In genomic region chr11:10749476-10749875, GRCh38 we compare ENCODE assay signal across 17 cellular contexts. TPM values are rescaled to one million over a fixed set of nuclear protein-coding genes. Genes with fewer than 3 reads are reported as not detected.
DNase-seq lines count a peak whose midpoint lies in the region; ATAC-seq, FAIRE-seq and TF ChIP-seq lines count a peak whose summit lies in the region.
"Had no signal": no experiment of that assay in that cellular context is flagged by ENCODE, and none has a peak within 500 bp of the region (broad histone marks: within the 10 kb centered on the region; RNA-seq: fewer than 3 reads in every experiment).

No MANE protein-coding gene starts in this region.

- H3K4me3 ChIP-seq in GM12878: no peak overlapping the region

- POLR2A ChIA-PET in GM12878 (lab: Charles Lee): no interaction called here

- no peaks in the 10 kb centered on the region for H3K27me3 ChIP-seq in GM12878 (replicated peaks in 1 of 2; ENCODE audit: control insufficient read depth in 2 of 2, insufficient read depth in 2 of 2, low read length in 1 of 2)
- H3K27me3 ChIP-seq: SJSA1 had no signal

- SMC1A ChIA-PET in GM12878 (lab: Charles Lee; ENCODE audit: uncharacterized antibody, unreplicated experiment): no interaction called here

- 66% methylated on average over 2 of the region's 2 CpGs for WGBS in GM12878 (ENCODE audit: insufficient coverage, insufficient replicate concordance, low lambda C conversion rate, missing lambda C conversion rate)

- no peak overlapping the region for H3K27ac Mint-ChIP-seq in activated naive CD4-positive, alpha-beta T cell treated with anti-CD3 and anti-CD28 coated beads, Interleukin-2, amount 10 ng/mL, durations not matched to agents 7 days and 5 days
- peak overlapping the region; percentile 40 for H3K27ac Mint-ChIP-seq in type B pancreatic cell

- no peak overlapping the region for H3K27ac ChIP-seq in GM12878 (ENCODE audit: control insufficient read depth, insufficient read depth)
- H3K27ac ChIP-seq: SJSA1 had no signal

- no peak for TF ChIP-seq RAD21 in GM12878 (IDR thresholded peaks at IDR 0.05; ENCODE audit: insufficient read depth, low read depth, low read length)

- peaks cover 38% of the 10 kb centered on the region for H3K4me1 Mint-ChIP-seq in activated naive CD4-positive, alpha-beta T cell treated with anti-CD3 and anti-CD28 coated beads, Interleukin-2, amount 10 ng/mL, durations not matched to agents 7 days and 5 days
- peaks cover 5% of the 10 kb centered on the region for H3K4me1 Mint-ChIP-seq in type B pancreatic cell (ENCODE audit: unreplicated experiment)

- TF ChIP-seq EP300 in GM12878 (IDR thresholded peaks at IDR 0.05; ENCODE audit: borderline replicate concordance in 1 of 2, control insufficient read depth in 1 of 2, low read depth in 2 of 2, low read length in 2 of 2): no peak

- H3K4me1 ChIP-seq in GM12878 (ENCODE audit: control insufficient read depth, insufficient read depth, low read length): peaks cover 3% of the 10 kb centered on the region; the same call in 1 of the 2 replicates

- no peak for DNase-seq in activated naive CD4-positive, alpha-beta T cell treated with anti-CD3 and anti-CD28 coated beads, Interleukin-2, amount 10 ng/mL, durations not matched to agents 7 days and 5 days
- no peak for DNase-seq in activated naive CD4-positive, alpha-beta T cell treated with anti-CD3 and anti-CD28 coated beads, Interleukin-2, amount 50 U/mL, for 16 hours
- peak; percentile 4 for DNase-seq in NAMALWA (ENCODE audit: low spot score)
- DNase-seq in GM12878 (ENCODE audit: low read depth, low spot score): no peak
- DNase-seq in type B pancreatic cell (ENCODE audit: extremely low spot score, unreplicated experiment): no peak
- no peak for DNase-seq in NCI-H2107 treated with DMSO at 0.1 percent for 48 hours (lab: John Stamatoyannopoulos, UW; ENCODE audit: unreplicated experiment)
- no peak for DNase-seq in urothelium cell line (ENCODE audit: low spot score)
- DNase-seq in stimulated activated CD4-positive, alpha-beta T cell treated with anti-CD3 and anti-CD28 coated beads, Interleukin-2, amount 100 ng/mL, for 48 hours: no peak
- DNase-seq: activated T-cell treated with anti-CD3 and anti-CD28 coated beads for 4 hours; dermis blood vessel endothelial cell; hippocampal formation; NCI-H1694 treated with DMSO at 0.1 percent for 48 hours; stimulated activated CD4-positive, alpha-beta T cell treated with anti-CD3 and anti-CD28 coated beads, Interleukin-4, amount 100 ng/mL, for 24 hours had no signal

- no peaks in the 10 kb centered on the region for H3K9me3 Mint-ChIP-seq in activated naive CD4-positive, alpha-beta T cell treated with anti-CD3 and anti-CD28 coated beads, Interleukin-2, amount 10 ng/mL, durations not matched to agents 7 days and 5 days
- H3K9me3 Mint-ChIP-seq in type B pancreatic cell: no peaks in the 10 kb centered on the region
- H3K9me3 Mint-ChIP-seq: IgD-negative memory B cell had no signal

- no TSS peak for BruUV-seq in GM12878 (replicated peaks; lab: Mats Ljungman, UMichigan)

- peaks cover 0 to 5% of the 10 kb centered on the region in 2 experiments; a peak in 1 of 4 replicates for H3K36me3 ChIP-seq in GM12878 (ENCODE audit: control insufficient read depth in 2 of 2, insufficient read depth in 2 of 2, low read length in 1 of 2)

- peaks cover 21% of the 10 kb centered on the region for H3K79me2 ChIP-seq in GM12878 (ENCODE audit: control insufficient read depth, insufficient read depth, low read length)

- H3K36me3 Mint-ChIP-seq in activated naive CD4-positive, alpha-beta T cell treated with anti-CD3 and anti-CD28 coated beads, Interleukin-2, amount 10 ng/mL, durations not matched to agents 7 days and 5 days: peaks cover 12% of the 10 kb centered on the region
- peaks cover 3% of the 10 kb centered on the region for H3K36me3 Mint-ChIP-seq in type B pancreatic cell
- H3K36me3 Mint-ChIP-seq: IgD-negative memory B cell had no signal

- no peak for ATAC-seq in GM12878

- no peak overlapping the region for H3K9ac ChIP-seq in GM12878 (ENCODE audit: control insufficient read depth, insufficient read depth, low read length)

- peak overlapping the region; percentile 7 for H3K4me3 Mint-ChIP-seq in activated naive CD4-positive, alpha-beta T cell treated with anti-CD3 and anti-CD28 coated beads, Interleukin-2, amount 10 ng/mL, durations not matched to agents 7 days and 5 days
- peak overlapping the region; percentile 71 for H3K4me3 Mint-ChIP-seq in type B pancreatic cell

- H2AFZ ChIP-seq in GM12878 (ENCODE audit: control insufficient read depth, low read depth, low read length): no peak overlapping the region

- in situ Hi-C loops in GM12878 (cut with MboI): no loop called here

- H3K27me3 Mint-ChIP-seq in activated naive CD4-positive, alpha-beta T cell treated with anti-CD3 and anti-CD28 coated beads, Interleukin-2, amount 10 ng/mL, durations not matched to agents 7 days and 5 days: no peaks in the 10 kb centered on the region
- H3K27me3 Mint-ChIP-seq in type B pancreatic cell: no peaks in the 10 kb centered on the region
- H3K27me3 Mint-ChIP-seq: IgD-negative memory B cell had no signal

- H3K9me3 ChIP-seq in GM12878 (replicated peaks; ENCODE audit: control insufficient read depth, insufficient read depth, low read length): no peaks in the 10 kb centered on the region
- H3K9me3 ChIP-seq: SJSA1 had no signal

- CTCF ChIA-PET in activated naive CD4-positive, alpha-beta T cell treated with anti-CD3 and anti-CD28 coated beads, Interleukin-2, amount 10 ng/mL, durations not matched to agents 7 days and 5 days (lab: Charles Lee): no interaction called here
- CTCF ChIA-PET in GM12878 (lab: Yijun Ruan, JAX): no interaction called here

- no peak overlapping the region for H3K4me2 ChIP-seq in GM12878 (ENCODE audit: control insufficient read depth, insufficient read depth)

- RAD21 ChIA-PET in GM12878 (lab: Charles Lee; ENCODE audit: unreplicated experiment): no interaction called here

- intact Hi-C loops in GM12878 (cut with micrococcal nuclease; ENCODE audit: unreplicated experiment): no loop called here

- TF ChIP-seq POLR2A in GM12878 (IDR thresholded peaks at IDR 0.05; ENCODE audit: low read depth, low read length): no peak

- TF ChIP-seq CTCF in GM12878 (IDR thresholded peaks at IDR 0.05 in 2 of 3, conservative IDR thresholded peaks at IDR 0.05 in 1 of 3; ENCODE audit: control insufficient read depth in 2 of 3, extremely low read depth in 1 of 3, insufficient read depth in 1 of 3, low read depth in 3 of 3, low read length in 3 of 3) (no peak), type B pancreatic cell (conservative IDR thresholded peaks at IDR 0.05) (no peak)

- no peak for FAIRE-seq in GM12878 (lab: Jason Lieb, UNC)
- FAIRE-seq in urothelium cell line (lab: Jason Lieb, UNC): no peak
- FAIRE-seq: bronchial epithelial cell, keratinocyte had no signal

- no peaks in the 10 kb centered on the region for H4K20me1 ChIP-seq in GM12878 (ENCODE audit: control insufficient read depth, insufficient read depth)

RNA-seq across cellular contexts. Expression of gene CTR9, which starts 1.6 kb away (rescaled TPM):
- total RNA-seq in GM12878 (2013; cell fraction: nucleolus; rRNA removed): 37.2 and 44.3 TPM in 2 replicates
- 23.9 and 28.7 TPM in 2 replicates for total RNA-seq in GM12878 (2014; rRNA removed)
- total RNA-seq in GM12878 (2014; rRNA removed; fragmentation: Illumina TruSeq; extraction: Trizol): 28.9 and 33.1 TPM in 2 replicates
- total RNA-seq in GM12878 (2021): 40.4 and 43.2 TPM in 2 replicates
- polyA plus RNA-seq in GM12878 (2011; ENCODE audit: low read depth): 19.6 TPM
- 20.5 and 29.0 TPM in 2 replicates for polyA plus RNA-seq in GM12878 (2011; rRNA removed)
- polyA plus RNA-seq in GM12878 (2011; cell fraction: cytosol; rRNA removed): 14.0 and 14.5 TPM in 2 replicates
- 14.5 and 23.3 TPM in 2 replicates for polyA plus RNA-seq in GM12878 (2011; cell fraction: nucleus; rRNA removed)
- 20.5 and 24.2 TPM in 2 replicates for polyA plus RNA-seq in GM12878 (2012)
- 50.0 and 50.3 TPM in 2 replicates for polyA plus RNA-seq in GM12878 (2014; fragmentation: Illumina TruSeq; extraction: Trizol)
- polyA plus RNA-seq in GM12878 (2014; fragmentation: Nextera tagmentation; extraction: Ambion mirVana): 10 to 100 TPM; 13.9 to 24.3 TPM
- 24.0 and 24.6 TPM in 2 replicates for polyA plus RNA-seq in GM12878 (2014; rRNA removed)
- 10 to 100 TPM; 53.0 to 54.9 TPM for polyA plus RNA-seq in GM12878 (2016; fragmentation: Nextera tagmentation; extraction: Ambion mirVana)
- polyA minus RNA-seq in GM12878 (2011; rRNA and poly(A)+ RNA removed): 14.5 and 29.4 TPM in 2 replicates
- polyA minus RNA-seq in GM12878 (2011; cell fraction: cytosol; rRNA and poly(A)+ RNA removed): 11.1 and 13.5 TPM in 2 replicates
- 9.3 and 13.8 TPM in 2 replicates for polyA minus RNA-seq in GM12878 (2011; cell fraction: nucleus; rRNA and poly(A)+ RNA removed)
- total RNA-seq in type B pancreatic cell (ENCODE audit: low replicate concordance): 35.6 and 44.0 TPM in 2 replicates

RNA-seq across cellular contexts. Expression of gene IRAG1, which starts 55.9 kb away (rescaled TPM):
- total RNA-seq in GM12878 (2013; cell fraction: nucleolus; rRNA removed): 0.07 and 0.08 TPM in 2 replicates
- total RNA-seq in GM12878 (2014; rRNA removed): under 0.01 and 0.06 TPM in 2 replicates
- total RNA-seq in GM12878 (2014; rRNA removed; fragmentation: Illumina TruSeq; extraction: Trizol): 0.05 and 0.18 TPM in 2 replicates
- 0.03 and 0.40 TPM in 2 replicates for total RNA-seq in GM12878 (2021)
- not detected for polyA plus RNA-seq in GM12878 (2011; ENCODE audit: low read depth)
- 0.01 TPM in 1 of 2 replicates, not detected in the other for polyA plus RNA-seq in GM12878 (2011; rRNA removed)
- polyA plus RNA-seq in GM12878 (2011; cell fraction: cytosol; rRNA removed): under 0.01 and 0.02 TPM in 2 replicates
- polyA plus RNA-seq in GM12878 (2011; cell fraction: nucleus; rRNA removed): 0.01 TPM in 1 of 2 replicates, not detected in the other
- 0.22 TPM in 1 of 2 replicates, not detected in the other for polyA plus RNA-seq in GM12878 (2012)
- 0.06 TPM in 1 of 2 replicates, not detected in the other for polyA plus RNA-seq in GM12878 (2014; fragmentation: Illumina TruSeq; extraction: Trizol)
- polyA plus RNA-seq in GM12878 (2014; fragmentation: Nextera tagmentation; extraction: Ambion mirVana): under 1 TPM in 1 of 2 experiments, not detected in 1; 0.02 TPM
- polyA plus RNA-seq in GM12878 (2014; rRNA removed): 0.04 and 0.08 TPM in 2 replicates
- not detected for polyA plus RNA-seq in GM12878 (2016; fragmentation: Nextera tagmentation; extraction: Ambion mirVana)
- 0.07 TPM in 1 of 2 replicates, not detected in the other for polyA minus RNA-seq in GM12878 (2011; rRNA and poly(A)+ RNA removed)
- not detected in 2 replicates for polyA minus RNA-seq in GM12878 (2011; cell fraction: cytosol; rRNA and poly(A)+ RNA removed)
- polyA minus RNA-seq in GM12878 (2011; cell fraction: nucleus; rRNA and poly(A)+ RNA removed): not detected in 2 replicates
- total RNA-seq in type B pancreatic cell (ENCODE audit: low replicate concordance): 1.5 and 5.1 TPM in 2 replicates

RNA-seq across cellular contexts. Expression of gene EIF4G2, which starts 59.2 kb away (rescaled TPM):
- 381 and 400 TPM in 2 replicates for total RNA-seq in GM12878 (2013; cell fraction: nucleolus; rRNA removed)
- total RNA-seq in GM12878 (2014; rRNA removed) (882 and 914 TPM in 2 replicates), GM12878 (2014; rRNA removed; fragmentation: Illumina TruSeq; extraction: Trizol) (587 and 614 TPM in 2 replicates), GM12878 (2021) (833 and 857 TPM in 2 replicates), type B pancreatic cell (ENCODE audit: low replicate concordance) (1,043 and 1,092 TPM in 2 replicates)
- 305 TPM for polyA plus RNA-seq in GM12878 (2011; ENCODE audit: low read depth)
- polyA plus RNA-seq in GM12878 (2011; rRNA removed) (539 and 746 TPM in 2 replicates), GM12878 (2014; fragmentation: Illumina TruSeq; extraction: Trizol) (813 and 914 TPM in 2 replicates), GM12878 (2014; fragmentation: Nextera tagmentation; extraction: Ambion mirVana) (100 to 1,000 TPM; 210 to 317 TPM), GM12878 (2014; rRNA removed) (395 and 419 TPM in 2 replicates), GM12878 (2016; fragmentation: Nextera tagmentation; extraction: Ambion mirVana) (1,000 to 10,000 TPM; 1,072 to 1,104 TPM)
- polyA plus RNA-seq in GM12878 (2011; cell fraction: cytosol; rRNA removed): 257 and 279 TPM in 2 replicates
- polyA plus RNA-seq in GM12878 (2011; cell fraction: nucleus; rRNA removed): 430 and 448 TPM in 2 replicates
- 329 and 416 TPM in 2 replicates for polyA plus RNA-seq in GM12878 (2012)
- 464 and 599 TPM in 2 replicates for polyA minus RNA-seq in GM12878 (2011; rRNA and poly(A)+ RNA removed)
- 431 and 495 TPM in 2 replicates for polyA minus RNA-seq in GM12878 (2011; cell fraction: cytosol; rRNA and poly(A)+ RNA removed)
- polyA minus RNA-seq in GM12878 (2011; cell fraction: nucleus; rRNA and poly(A)+ RNA removed): 238 and 372 TPM in 2 replicates
